In the genomic region with DNA sequence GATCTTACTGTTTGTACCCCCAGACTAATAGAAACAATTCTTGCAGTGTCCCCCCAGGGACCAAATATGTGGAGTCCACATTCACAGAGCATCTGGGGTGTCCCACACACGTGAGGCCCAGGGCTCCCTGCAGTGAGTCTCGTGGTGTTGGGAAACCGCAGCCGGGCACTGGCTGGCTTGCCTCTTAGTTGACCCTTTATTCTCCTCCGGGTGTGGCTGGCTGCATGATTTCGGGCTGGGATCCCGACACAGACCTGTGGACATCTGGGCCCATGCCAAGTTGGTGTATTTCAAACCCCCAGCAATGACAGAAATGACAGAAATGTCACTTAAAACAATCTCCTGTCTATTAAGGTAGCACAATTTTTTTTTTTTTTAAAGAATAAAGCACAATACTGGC, we compare ENCODE assay signal across 2 cellular contexts.
TF ChIP-seq lines count a peak whose summit lies in the region.

No MANE protein-coding gene starts in this region.

TF ChIP-seq in A549, 52 proteins besides CTCF, POLR2A, EP300 and RAD21 (continued from another document):
- TF ChIP-seq RNF2 (IDR thresholded peaks at IDR 0.05; ENCODE audit: borderline replicate concordance, low read depth) (no peak), GATA3 (IDR thresholded peaks at IDR 0.05; ENCODE audit: borderline replicate concordance) (no peak), EHF (CRISPR knock-in tag; IDR thresholded peaks at IDR 0.05) (no peak), KDM1A (IDR thresholded peaks at IDR 0.05; ENCODE audit: low read depth) (no peak), ZC3H11A (IDR thresholded peaks at IDR 0.05) (no peak), RCOR1 (IDR thresholded peaks at IDR 0.05; ENCODE audit: low read depth, low read length) (no peak), MAZ (IDR thresholded peaks at IDR 0.05; ENCODE audit: borderline replicate concordance, low read depth, low read length) (no peak), RFX5 (IDR thresholded peaks at IDR 0.05) (no peak), KDM5A (IDR thresholded peaks at IDR 0.05) (no peak), NFE2L2 (conservative IDR thresholded peaks at IDR 0.05; ENCODE audit: low read length) (no peak), SMC3 (IDR thresholded peaks at IDR 0.05) (no peak), TP53 (CRISPR knock-in tag; IDR thresholded peaks at IDR 0.05) (no peak), RARB (CRISPR knock-in tag; IDR thresholded peaks at IDR 0.05) (no peak), HEYL (CRISPR knock-in tag; IDR thresholded peaks at IDR 0.05) (no peak)
- TF ChIP-seq, protein P1, sequence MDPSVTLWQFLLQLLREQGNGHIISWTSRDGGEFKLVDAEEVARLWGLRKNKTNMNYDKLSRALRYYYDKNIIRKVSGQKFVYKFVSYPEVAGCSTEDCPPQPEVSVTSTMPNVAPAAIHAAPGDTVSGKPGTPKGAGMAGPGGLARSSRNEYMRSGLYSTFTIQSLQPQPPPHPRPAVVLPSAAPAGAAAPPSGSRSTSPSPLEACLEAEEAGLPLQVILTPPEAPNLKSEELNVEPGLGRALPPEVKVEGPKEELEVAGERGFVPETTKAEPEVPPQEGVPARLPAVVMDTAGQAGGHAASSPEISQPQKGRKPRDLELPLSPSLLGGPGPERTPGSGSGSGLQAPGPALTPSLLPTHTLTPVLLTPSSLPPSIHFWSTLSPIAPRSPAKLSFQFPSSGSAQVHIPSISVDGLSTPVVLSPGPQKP (IDR thresholded peaks at IDR 0.05; ENCODE audit: low read depth, low read length): no peak

TF ChIP-seq in Ishikawa, 13 proteins besides CTCF, POLR2A, EP300 and RAD21 (continued from another document):
- TF ChIP-seq TCF12 (IDR thresholded peaks at IDR 0.05; ENCODE audit: low read depth) (peak; percentile 80), ZBTB7A (IDR thresholded peaks at IDR 0.05; ENCODE audit: low read depth) (no peak), TEAD4 (IDR thresholded peaks at IDR 0.05) (peak; percentile 55), EGR1 (IDR thresholded peaks at IDR 0.05) (no peak), FOXM1 (IDR thresholded peaks at IDR 0.05; ENCODE audit: borderline replicate concordance, low read depth) (no peak), USF1 (IDR thresholded peaks at IDR 0.05) (peak; percentile 37), REST (IDR thresholded peaks at IDR 0.05; ENCODE audit: low read depth) (no peak)
